1 cellular context compared by ENCODE assay signal in the genomic region with DNA sequence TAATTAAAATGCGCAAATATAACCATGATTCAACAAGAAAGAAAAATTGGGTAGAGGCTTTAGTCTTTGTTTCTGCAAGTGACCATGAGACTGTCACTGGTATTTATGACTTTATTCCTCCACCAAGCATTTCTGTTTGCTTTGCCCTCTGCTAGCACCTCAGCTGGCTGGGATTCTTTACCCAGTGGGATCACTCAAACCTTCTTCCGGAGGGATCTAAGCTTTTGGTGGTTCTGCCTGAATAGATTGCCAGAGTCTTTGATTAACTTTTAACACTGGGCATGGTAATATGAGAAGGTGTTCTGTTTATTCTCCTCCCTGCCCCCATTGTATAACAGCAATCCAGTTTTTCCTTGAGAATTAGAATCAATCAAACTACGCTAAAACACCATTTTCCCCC.
TF ChIP-seq lines count a peak whose summit lies in the region.

No MANE protein-coding gene starts in this region.

TF ChIP-seq in GM23338, 12 proteins besides CTCF, POLR2A, EP300 and RAD21 (continued from another document):
- no peak for TF ChIP-seq ZNF462 (CRISPR knock-in tag; IDR thresholded peaks at IDR 0.05)
- no peak for TF ChIP-seq NANOG (IDR thresholded peaks at IDR 0.05; ENCODE audit: borderline replicate concordance)
- no peak for TF ChIP-seq JUNB (IDR thresholded peaks at IDR 0.05; ENCODE audit: unreplicated experiment)
- TF ChIP-seq, protein P1, sequence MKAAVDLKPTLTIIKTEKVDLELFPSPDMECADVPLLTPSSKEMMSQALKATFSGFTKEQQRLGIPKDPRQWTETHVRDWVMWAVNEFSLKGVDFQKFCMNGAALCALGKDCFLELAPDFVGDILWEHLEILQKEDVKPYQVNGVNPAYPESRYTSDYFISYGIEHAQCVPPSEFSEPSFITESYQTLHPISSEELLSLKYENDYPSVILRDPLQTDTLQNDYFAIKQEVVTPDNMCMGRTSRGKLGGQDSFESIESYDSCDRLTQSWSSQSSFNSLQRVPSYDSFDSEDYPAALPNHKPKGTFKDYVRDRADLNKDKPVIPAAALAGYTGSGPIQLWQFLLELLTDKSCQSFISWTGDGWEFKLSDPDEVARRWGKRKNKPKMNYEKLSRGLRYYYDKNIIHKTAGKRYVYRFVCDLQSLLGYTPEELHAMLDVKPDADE (IDR thresholded peaks at IDR 0.05), result no peak
- TF ChIP-seq STAT1 (IDR thresholded peaks at IDR 0.05; ENCODE audit: unreplicated experiment), result no peak
- no peak for TF ChIP-seq ZNF331 (CRISPR knock-in tag; IDR thresholded peaks at IDR 0.05; ENCODE audit: low read depth)
